ENCODE assay signal across 1 cellular context in genomic region chr6:53926505-53926904, GRCh38.
TF ChIP-seq lines count a peak whose summit lies in the region.

No MANE protein-coding gene starts in this region.

TF ChIP-seq in HCT116, 20 proteins besides CTCF, POLR2A, EP300 and RAD21 (continued from another document):
- TF ChIP-seq FOSL1 (IDR thresholded peaks at IDR 0.05; ENCODE audit: low read depth) (peak; percentile 49; the same call in 1 of the 2 replicates), POLR2AphosphoS5 (IDR thresholded peaks at IDR 0.05; ENCODE audit: low read depth, low read length) (no peak), MAX (IDR thresholded peaks at IDR 0.05) (no peak)
